Comparison of ENCODE assay signal across 9 cellular contexts in the genomic region with DNA sequence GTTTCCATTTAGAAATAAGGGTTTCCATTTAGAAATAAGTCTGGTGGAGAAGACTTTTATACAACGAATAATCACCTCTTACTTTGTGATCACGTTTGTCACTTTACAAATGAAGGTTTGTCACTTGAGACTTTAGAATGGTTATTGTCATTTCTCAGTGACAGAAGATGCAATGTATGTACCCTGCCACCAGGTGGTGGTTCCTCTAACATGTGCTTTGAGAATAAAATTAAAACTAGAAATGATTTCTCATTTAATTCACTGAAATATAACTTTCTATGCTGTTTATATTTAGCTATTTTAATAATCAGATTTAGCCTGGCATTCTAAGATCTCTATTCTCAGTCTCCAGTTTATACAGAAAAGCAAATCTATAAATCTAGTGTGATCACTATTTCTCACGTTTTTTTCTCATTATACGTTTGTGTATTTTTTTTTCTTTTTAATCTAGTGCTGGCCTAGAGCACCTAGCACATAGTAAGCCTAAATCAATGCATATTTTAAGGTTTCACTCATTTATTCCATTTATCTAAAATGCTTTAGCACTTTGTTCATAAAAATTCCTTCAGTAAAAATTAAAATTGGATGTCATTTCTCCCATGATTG. TPM values are rescaled to one million over a fixed set of nuclear protein-coding genes. Genes with fewer than 3 reads are reported as not detected.
DNase-seq lines count a peak whose midpoint lies in the region; ATAC-seq and TF ChIP-seq lines count a peak whose summit lies in the region.
"Had no signal": no experiment of that assay in that cellular context is flagged by ENCODE, and none has a peak within 500 bp of the region (broad histone marks: within the 10 kb centered on the region; RNA-seq: fewer than 3 reads in every experiment).

No MANE protein-coding gene starts in this region.

- intact Hi-C loops in left cardiac atrium (cut with DNase I) (no loop called here), mucosa of descending colon (cut with DNase I, micrococcal nuclease) (no loop called here)

- H3K4me3 ChIP-seq in cardiac muscle cell (no peak overlapping the region), astrocyte of the cerebellum (ENCODE audit: low read depth, low read length) (no peak overlapping the region), mucosa of descending colon (no peak overlapping the region)

- DNase-seq in cardiac muscle cell (ENCODE audit: low read depth in 1 of 2, low spot score in 1 of 2) (peak in 1 of 2 donors; percentile 45), left cardiac atrium (no peak), astrocyte of the cerebellum (ENCODE audit: low read depth) (no peak), mucosa of descending colon (peak in 1 of 3 donors; percentile 6), NOMO-1 treated with dmso at 0.1 percent for 144 hours (lab: John Stamatoyannopoulos, UW; ENCODE audit: unreplicated experiment) (no peak), SHP77 treated with DMSO at 0.1 percent for 48 hours (lab: John Stamatoyannopoulos, UW) (no peak)

- no peaks in the 10 kb centered on the region for H3K36me3 ChIP-seq in cardiac muscle cell
- H3K36me3 ChIP-seq in mucosa of descending colon (ENCODE audit: low read depth) = no peaks in the 10 kb centered on the region

- H3K27me3 ChIP-seq in cardiac muscle cell = no peaks in the 10 kb centered on the region

- peak; percentile 24 for TF ChIP-seq CTCF in cardiac muscle cell (IDR thresholded peaks at IDR 0.05; ENCODE audit: low read depth, low read length)
- peak; percentile 33 for TF ChIP-seq CTCF in astrocyte of the cerebellum (IDR thresholded peaks at IDR 0.05; ENCODE audit: low read depth, low read length, missing control alignments)
- TF ChIP-seq CTCF in mucosa of descending colon (IDR thresholded peaks at IDR 0.05) = peak; percentile 16

- no peaks in the 10 kb centered on the region for H3K9me3 ChIP-seq in cardiac muscle cell (ENCODE audit: low read depth)
- H3K9me3 ChIP-seq in mucosa of descending colon = no peaks in the 10 kb centered on the region

- in situ Hi-C loops in astrocyte of the cerebellum (cut with HindIII; ENCODE audit: low sequenced_read_pairs) = no loop called here

- no peaks in the 10 kb centered on the region for H3K4me1 ChIP-seq in cardiac muscle cell (ENCODE audit: low read depth)
- no peaks in the 10 kb centered on the region for H3K4me1 ChIP-seq in mucosa of descending colon (ENCODE audit: low read depth)

- ATAC-seq in left cardiac atrium = no peak
- peak; percentile 87 for ATAC-seq in HG03442 (IDR thresholded peaks at IDR 0.05; ENCODE audit: unreplicated experiment)
- ATAC-seq in mucosa of descending colon = no peak
- ATAC-seq in GM21515 (IDR thresholded peaks at IDR 0.05; ENCODE audit: unreplicated experiment) = no peak

- H3K27ac ChIP-seq in cardiac muscle cell = no peak overlapping the region

RNA-seq across cellular contexts. Expression of a gene that starts 57.4 kb away (rescaled TPM):
- not detected in 2 replicates for total RNA-seq in cardiac muscle cell
- polyA plus RNA-seq in cardiac muscle cell = not detected in 2 replicates
- not detected for total RNA-seq in left cardiac atrium
- total RNA-seq in mucosa of descending colon = not detected
- total RNA-seq: skeletal muscle tissue had no signal
